8 cellular contexts compared by ENCODE assay signal in the genomic region with DNA sequence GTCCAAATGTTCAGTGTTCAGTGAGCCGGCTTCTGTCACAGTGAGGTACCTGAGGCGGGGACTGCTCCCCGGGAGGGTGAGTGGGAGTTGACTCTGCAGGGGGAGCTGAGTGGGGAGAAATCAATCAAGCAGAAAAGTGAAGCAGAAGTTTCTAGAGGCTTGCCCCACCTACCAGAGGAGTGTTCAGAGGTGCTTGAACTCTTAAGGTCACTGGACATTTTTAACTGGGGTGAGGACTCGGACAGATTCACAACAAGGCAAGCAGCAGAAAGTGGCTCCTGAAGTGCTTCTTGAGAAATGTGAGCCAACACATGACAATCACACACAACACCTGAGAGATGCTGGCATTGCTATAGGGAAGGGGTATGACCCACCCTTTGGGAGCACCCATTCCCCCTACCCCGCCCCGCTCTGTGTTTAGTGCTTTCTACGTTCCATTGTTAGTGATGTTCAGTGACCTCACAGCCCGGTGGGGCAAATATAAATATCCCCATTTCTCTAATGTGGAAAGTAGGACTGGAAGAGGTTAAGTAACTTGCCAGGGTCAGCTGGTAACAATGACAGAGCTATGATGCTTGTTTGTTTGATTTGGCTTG. TPM values are rescaled to one million over a fixed set of nuclear protein-coding genes. Genes with fewer than 3 reads are reported as not detected.
DNase-seq lines count a peak whose midpoint lies in the region; ATAC-seq, FAIRE-seq and TF ChIP-seq lines count a peak whose summit lies in the region.

No MANE protein-coding gene starts in this region.

- H3K36me3 ChIP-seq in KOPT-K1 (ENCODE audit: insufficient read depth, low read length), result no peaks in the 10 kb centered on the region

- no peak for ATAC-seq in HG03469 (IDR thresholded peaks at IDR 0.05; ENCODE audit: unreplicated experiment)
- ATAC-seq in GM18868 (IDR thresholded peaks at IDR 0.05; ENCODE audit: unreplicated experiment), result no peak

- DNase-seq in GM12892 (ENCODE audit: insufficient read length), result peak; percentile 24
- no peak for DNase-seq in epithelial cell of prostate (ENCODE audit: low read depth, low spot score)
- DNase-seq in renal cortical epithelial cell (ENCODE audit: low read depth), result peak; percentile 84
- DNase-seq in NCI-H1092 (lab: John Stamatoyannopoulos, UW), result no peak
- no peak for DNase-seq in hypothalamus (lab: John Stamatoyannopoulos, UW)

- H3K27ac ChIP-seq in KOPT-K1 (ENCODE audit: low read depth, low read length, poor library complexity, severe bottlenecking) (peak overlapping the region; percentile 76), epithelial cell of prostate (peak overlapping the region; percentile 32)

- TF ChIP-seq POLR2A in GM12892 (IDR thresholded peaks at IDR 0.05; ENCODE audit: low read depth, low read length), result no peak

- FAIRE-seq in GM12892 (lab: Jason Lieb, UNC), result peak; percentile 74

- H3K9me3 ChIP-seq in KOPT-K1 (ENCODE audit: insufficient read depth, low read length, poor library complexity, severe bottlenecking), result no peaks in the 10 kb centered on the region

RNA-seq across cellular contexts. Expression of a gene that starts 48.6 kb away (rescaled TPM):
- 49.4 TPM for polyA plus RNA-seq in GM12892 (2012; ENCODE audit: missing spikeins)
- 54.2 and 152 TPM in 2 replicates for total RNA-seq in renal cortical epithelial cell

Comparison
In these comparisons a context has a peak if more than half of its experiments do, and no peak if none do; other contexts are left out.
1. DNase-seq: peak in GM12892 (single experiment) and renal cortical epithelial cell (single experiment); none in epithelial cell of prostate (single experiment), NCI-H1092 (single experiment) and hypothalamus (0 of 51).